10 cellular contexts compared by ENCODE assay signal in genomic region chr14:64715628-64716412, GRCh38. TPM values are rescaled to one million over a fixed set of nuclear protein-coding genes. Genes with fewer than 3 reads are reported as not detected.
DNase-seq lines count a peak whose midpoint lies in the region; ATAC-seq and TF ChIP-seq lines count a peak whose summit lies in the region.
"Had no signal": no experiment of that assay in that cellular context is flagged by ENCODE, and none has a peak within 500 bp of the region (broad histone marks: within the 10 kb centered on the region; RNA-seq: fewer than 3 reads in every experiment).

No MANE protein-coding gene starts in this region.

- H3K4me2 ChIP-seq in Karpas-422 (ENCODE audit: low read depth, low read length, poor library complexity, severe bottlenecking) = no peak overlapping the region

- DNase-seq in activated CD8-positive, alpha-beta memory T cell treated with anti-CD3 and anti-CD28 coated beads, Interleukin-2, amount 10 ng/mL, durations not matched to agents 7 days and 5 days = no peak
- DNase-seq in activated CD8-positive, alpha-beta memory T cell treated with anti-CD3 and anti-CD28 coated beads for 24 hours = no peak
- DNase-seq in glutamatergic neuron (no peak), nephron progenitor cell (peak; percentile 29), aorta (peak; percentile 54 to 76), Karpas-422 (no peak)
- no peak for DNase-seq in activated T-helper 1 cell treated with anti-CD3 and anti-CD28 coated beads, Interleukin-12 subunit alpha, Interleukin-12 subunit beta, Interleukin-2, Interleukin-4 antibody, amounts not matched to agents 30 ng/mL and 10 ng/mL and 1 ng/mL, durations not matched to agents 14 hours and 24 hours and 36 hours (ENCODE audit: low spot score)
- DNase-seq: IMR-90 had no signal

- peaks cover 30% of the 10 kb centered on the region for H3K36me3 Mint-ChIP-seq in activated CD8-positive, alpha-beta memory T cell treated with anti-CD3 and anti-CD28 coated beads, Interleukin-2, amount 10 ng/mL, durations not matched to agents 7 days and 5 days
- H3K36me3 Mint-ChIP-seq in glutamatergic neuron (ENCODE audit: unreplicated experiment) = peaks cover 23% of the 10 kb centered on the region
- peaks cover 68% of the 10 kb centered on the region for H3K36me3 Mint-ChIP-seq in nephron progenitor cell (ENCODE audit: low read depth)
- H3K36me3 Mint-ChIP-seq in activated T-helper 1 cell treated with anti-CD3 and anti-CD28 coated beads, Interleukin-12 subunit alpha, Interleukin-12 subunit beta, Interleukin-2, Interleukin-4 antibody, amounts not matched to agents 30 ng/mL and 10 ng/mL and 1 ng/mL, durations not matched to agents 14 hours and 24 hours and 36 hours (ENCODE audit: low read depth) = peaks cover 22% of the 10 kb centered on the region

- peaks cover 15% of the 10 kb centered on the region for H3K9me3 Mint-ChIP-seq in activated CD8-positive, alpha-beta memory T cell treated with anti-CD3 and anti-CD28 coated beads, Interleukin-2, amount 10 ng/mL, durations not matched to agents 7 days and 5 days (ENCODE audit: low read depth)
- H3K9me3 Mint-ChIP-seq in glutamatergic neuron (ENCODE audit: unreplicated experiment) (peaks cover 10% of the 10 kb centered on the region), nephron progenitor cell (peaks cover 39% of the 10 kb centered on the region)
- peaks cover 27% of the 10 kb centered on the region for H3K9me3 Mint-ChIP-seq in activated T-helper 1 cell treated with anti-CD3 and anti-CD28 coated beads, Interleukin-12 subunit alpha, Interleukin-12 subunit beta, Interleukin-2, Interleukin-4 antibody, amounts not matched to agents 30 ng/mL and 10 ng/mL and 1 ng/mL, durations not matched to agents 14 hours and 24 hours and 36 hours

- H3K4me1 ChIP-seq in aorta (ENCODE audit: control insufficient read depth in 1 of 2, insufficient read depth in 2 of 2, low read length in 2 of 2) (peaks cover 9 to 27% of the 10 kb centered on the region in 2 donors), Karpas-422 (ENCODE audit: low read length) (no peaks in the 10 kb centered on the region)

- CTCF ChIA-PET in activated CD8-positive, alpha-beta memory T cell treated with anti-CD3 and anti-CD28 coated beads, Interleukin-2, amount 10 ng/mL, durations not matched to agents 7 days and 5 days (lab: Charles Lee) = interaction anchor here (1.0 to 1.2 kb wide), 2 partner anchors 9 to 18 kb away, joined by 3 read pairs; no protein-coding TSS in a partner anchor

- H3K9me3 ChIP-seq in aorta (ENCODE audit: control insufficient read depth, low read length) (no peaks in the 10 kb centered on the region), Karpas-422 (ENCODE audit: low read length) (peaks cover 15% of the 10 kb centered on the region; the same call in 1 of the 2 replicates)

- no peak overlapping the region for H3K4me3 Mint-ChIP-seq in activated CD8-positive, alpha-beta memory T cell treated with anti-CD3 and anti-CD28 coated beads, Interleukin-2, amount 10 ng/mL, durations not matched to agents 7 days and 5 days
- H3K4me3 Mint-ChIP-seq in glutamatergic neuron (ENCODE audit: unreplicated experiment) (peak overlapping the region; percentile 66), nephron progenitor cell (peak overlapping the region; percentile 78)
- H3K4me3 Mint-ChIP-seq in activated T-helper 1 cell treated with anti-CD3 and anti-CD28 coated beads, Interleukin-12 subunit alpha, Interleukin-12 subunit beta, Interleukin-2, Interleukin-4 antibody, amounts not matched to agents 30 ng/mL and 10 ng/mL and 1 ng/mL, durations not matched to agents 14 hours and 24 hours and 36 hours = no peak overlapping the region
- H3K4me3 Mint-ChIP-seq: T-helper 1 cell treated with Interleukin-12 subunit alpha and Interleukin-12 subunit beta and Interleukin-4 antibody, amounts not matched to agents 30 μg/mL and 1 μg/mL, for 36 hours had no signal

- intact Hi-C loops in aorta (cut with DNase I) = no loop called here
- intact Hi-C loops in activated T-helper 1 cell treated with anti-CD3 and anti-CD28 coated beads, Interleukin-12 subunit alpha, Interleukin-12 subunit beta, Interleukin-2, Interleukin-4 antibody, amounts not matched to agents 30 ng/mL and 10 ng/mL and 1 ng/mL, durations not matched to agents 14 hours and 24 hours and 36 hours (cut with micrococcal nuclease) = no loop called here

- H3K27me3 ChIP-seq in aorta (ENCODE audit: control insufficient read depth in 1 of 2, insufficient read depth in 2 of 2, low read length in 1 of 2) (no peaks in the 10 kb centered on the region), Karpas-422 (ENCODE audit: low read length) (peaks cover 7% of the 10 kb centered on the region; the same call in 1 of the 2 replicates)

- peak overlapping the region; percentile 8 for H3K27ac Mint-ChIP-seq in activated CD8-positive, alpha-beta memory T cell treated with anti-CD3 and anti-CD28 coated beads, Interleukin-2, amount 10 ng/mL, durations not matched to agents 7 days and 5 days
- H3K27ac Mint-ChIP-seq in glutamatergic neuron (ENCODE audit: unreplicated experiment) = peak overlapping the region; percentile 25
- H3K27ac Mint-ChIP-seq in nephron progenitor cell = peak overlapping the region; percentile 86
- no peak overlapping the region for H3K27ac Mint-ChIP-seq in activated T-helper 1 cell treated with anti-CD3 and anti-CD28 coated beads, Interleukin-12 subunit alpha, Interleukin-12 subunit beta, Interleukin-2, Interleukin-4 antibody, amounts not matched to agents 30 ng/mL and 10 ng/mL and 1 ng/mL, durations not matched to agents 14 hours and 24 hours and 36 hours
- H3K27ac Mint-ChIP-seq: T-helper 1 cell treated with Interleukin-12 subunit alpha and Interleukin-12 subunit beta and Interleukin-4 antibody, amounts not matched to agents 30 μg/mL and 1 μg/mL, for 36 hours had no signal

- H3K9ac ChIP-seq in Karpas-422 (ENCODE audit: low read length) = no peak overlapping the region

- H2AFZ ChIP-seq in Karpas-422 (ENCODE audit: low read length) = no peak overlapping the region

- no peaks in the 10 kb centered on the region for H3K36me3 ChIP-seq in aorta (ENCODE audit: control insufficient read depth in 1 of 2, insufficient read depth in 2 of 2, low read length in 1 of 2)
- peaks cover 7% of the 10 kb centered on the region; the same call in 1 of the 2 replicates for H3K36me3 ChIP-seq in Karpas-422 (ENCODE audit: insufficient read depth, low read length)

- no peak for TF ChIP-seq CTCF in glutamatergic neuron (IDR thresholded peaks at IDR 0.05; ENCODE audit: partially characterized antibody, unreplicated experiment)
- TF ChIP-seq CTCF in nephron progenitor cell (IDR thresholded peaks at IDR 0.05) = no peak

- H3K27ac ChIP-seq in aorta (ENCODE audit: low read depth in 1 of 2, low read length in 2 of 2) (peak overlapping the region in 1 of 2 donors; percentile 74), Karpas-422 (ENCODE audit: low read length) (no peak overlapping the region)

- no peaks in the 10 kb centered on the region for H3K9me2 ChIP-seq in Karpas-422 (replicated peaks; ENCODE audit: insufficient read depth, low read length)

- H3K27me3 Mint-ChIP-seq in activated CD8-positive, alpha-beta memory T cell treated with anti-CD3 and anti-CD28 coated beads, Interleukin-2, amount 10 ng/mL, durations not matched to agents 7 days and 5 days = peaks cover 16% of the 10 kb centered on the region
- H3K27me3 Mint-ChIP-seq in glutamatergic neuron (ENCODE audit: unreplicated experiment) = peaks cover 26% of the 10 kb centered on the region
- peaks cover 3% of the 10 kb centered on the region for H3K27me3 Mint-ChIP-seq in nephron progenitor cell (ENCODE audit: low read depth, poor library complexity)
- H3K27me3 Mint-ChIP-seq in activated T-helper 1 cell treated with anti-CD3 and anti-CD28 coated beads, Interleukin-12 subunit alpha, Interleukin-12 subunit beta, Interleukin-2, Interleukin-4 antibody, amounts not matched to agents 30 ng/mL and 10 ng/mL and 1 ng/mL, durations not matched to agents 14 hours and 24 hours and 36 hours (ENCODE audit: insufficient read depth) = peaks cover 8% of the 10 kb centered on the region

- peaks cover 34% of the 10 kb centered on the region for H3K4me1 Mint-ChIP-seq in activated CD8-positive, alpha-beta memory T cell treated with anti-CD3 and anti-CD28 coated beads, Interleukin-2, amount 10 ng/mL, durations not matched to agents 7 days and 5 days
- H3K4me1 Mint-ChIP-seq in glutamatergic neuron (ENCODE audit: low read depth, unreplicated experiment) = peaks cover 27% of the 10 kb centered on the region
- H3K4me1 Mint-ChIP-seq in nephron progenitor cell = peaks cover 61% of the 10 kb centered on the region
- peaks cover 71% of the 10 kb centered on the region for H3K4me1 Mint-ChIP-seq in activated T-helper 1 cell treated with anti-CD3 and anti-CD28 coated beads, Interleukin-12 subunit alpha, Interleukin-12 subunit beta, Interleukin-2, Interleukin-4 antibody, amounts not matched to agents 30 ng/mL and 10 ng/mL and 1 ng/mL, durations not matched to agents 14 hours and 24 hours and 36 hours (ENCODE audit: low read depth)

- WGBS in aorta, 2 donors = 5 to 6% methylated on average over 22 of the region's 22 CpGs

- H3K4me3 ChIP-seq in aorta (ENCODE audit: low read length in 2 of 2) = peak overlapping the region; percentile 19 to 54
- H3K4me3 ChIP-seq in Karpas-422 (ENCODE audit: low read length) = no peak overlapping the region

- ATAC-seq in activated CD8-positive, alpha-beta memory T cell treated with anti-CD3 and anti-CD28 coated beads, Interleukin-2, amount 10 ng/mL, durations not matched to agents 7 days and 5 days = no peak
- ATAC-seq in aorta (ENCODE audit: low FRiP score) = no peak
- ATAC-seq in GM21576 (IDR thresholded peaks at IDR 0.05; ENCODE audit: unreplicated experiment) = no peak

- H4K20me1 ChIP-seq in Karpas-422 (ENCODE audit: insufficient read depth, low read depth, low read length) = no peaks in the 10 kb centered on the region

- no peaks in the 10 kb centered on the region for H3K79me2 ChIP-seq in Karpas-422 (ENCODE audit: low read length)

RNA-seq across cellular contexts. Expression of gene PLEKHG3, which starts 11.6 kb away (rescaled TPM):
- 10 to 100 TPM; 11.9 to 28.2 TPM for total RNA-seq in activated CD8-positive, alpha-beta memory T cell treated with anti-CD3 and anti-CD28 coated beads, Interleukin-2, amount 10 ng/mL, durations not matched to agents 7 days and 5 days
- total RNA-seq in glutamatergic neuron (ENCODE audit: unreplicated experiment) (10.1 TPM), aorta (10 to 100 TPM; 46.5 to 82.9 TPM)
- 10 to 100 TPM; 10.9 to 49.8 TPM for polyA plus RNA-seq in aorta
- total RNA-seq in Karpas-422 (2014; rRNA removed; shearing (Covaris generic); ENCODE audit: low replicate concordance) = not detected in 2 replicates
- total RNA-seq in activated T-helper 1 cell treated with anti-CD3 and anti-CD28 coated beads, Interleukin-12 subunit alpha, Interleukin-12 subunit beta, Interleukin-2, Interleukin-4 antibody, amounts not matched to agents 30 ng/mL and 10 ng/mL and 1 ng/mL, durations not matched to agents 14 hours and 24 hours and 36 hours = 5.5 and 6.2 TPM in 2 replicates

Comparison
In these comparisons a context has a peak if more than half of its experiments do, and no peak if none do; other contexts are left out.
1. DNase-seq: peak in nephron progenitor cell (single experiment) and aorta (2 of 2); none in activated CD8-positive, alpha-beta memory T cell treated with anti-CD3 and anti-CD28 coated beads, Interleukin-2, amount 10 ng/mL, durations not matched to agents 7 days and 5 days (single experiment), activated CD8-positive, alpha-beta memory T cell treated with anti-CD3 and anti-CD28 coated beads for 24 hours (single experiment), glutamatergic neuron (single experiment), Karpas-422 (single experiment) and activated T-helper 1 cell treated with anti-CD3 and anti-CD28 coated beads, Interleukin-12 subunit alpha, Interleukin-12 subunit beta, Interleukin-2, Interleukin-4 antibody, amounts not matched to agents 30 ng/mL and 10 ng/mL and 1 ng/mL, durations not matched to agents 14 hours and 24 hours and 36 hours (single experiment).
2. H3K4me3 Mint-ChIP-seq: peak in glutamatergic neuron (single experiment) and nephron progenitor cell (single experiment); none in activated CD8-positive, alpha-beta memory T cell treated with anti-CD3 and anti-CD28 coated beads, Interleukin-2, amount 10 ng/mL, durations not matched to agents 7 days and 5 days (single experiment) and activated T-helper 1 cell treated with anti-CD3 and anti-CD28 coated beads, Interleukin-12 subunit alpha, Interleukin-12 subunit beta, Interleukin-2, Interleukin-4 antibody, amounts not matched to agents 30 ng/mL and 10 ng/mL and 1 ng/mL, durations not matched to agents 14 hours and 24 hours and 36 hours (single experiment).